21 cellular contexts compared by ENCODE assay signal in the genomic region with DNA sequence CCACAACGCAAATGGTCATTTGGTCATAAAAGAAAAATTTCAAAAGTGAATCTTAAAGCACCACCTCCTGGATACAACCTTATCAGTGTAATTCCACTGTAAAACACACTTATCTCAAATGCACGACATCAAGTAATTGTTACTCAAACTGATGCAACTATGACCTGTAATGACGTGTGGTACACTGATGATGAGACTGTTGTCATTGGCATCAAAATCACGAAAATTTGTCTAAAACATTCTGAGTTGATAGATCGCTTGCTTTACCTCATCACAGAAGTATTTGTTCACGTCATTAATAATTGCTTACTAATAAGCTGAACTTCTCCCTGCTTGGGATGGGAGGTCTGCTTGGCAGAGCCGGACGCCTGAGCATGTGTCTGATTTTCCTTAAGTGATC.
DNase-seq lines count a peak whose midpoint lies in the region; FAIRE-seq and TF ChIP-seq lines count a peak whose summit lies in the region.
"Had no signal": no experiment of that assay in that cellular context is flagged by ENCODE, and none has a peak within 500 bp of the region (broad histone marks: within the 10 kb centered on the region; RNA-seq: fewer than 3 reads in every experiment).

No MANE protein-coding gene starts in this region.

- no peak for DNase-seq in HTR-8/SVneo (ENCODE audit: insufficient read length, low spot score)
- DNase-seq in astrocyte (ENCODE audit: low read depth), result peak; percentile 52
- peak; percentile 40 to 56 for DNase-seq in fibroblast of lung (ENCODE audit: low read depth in 2 of 2)
- DNase-seq in trophoblast cell, result peak; percentile 21 to 80
- no peak for DNase-seq in erythroblast (lab: John Stamatoyannopoulos, UW)
- no peak for DNase-seq in neural progenitor cell (ENCODE audit: low spot score)
- no peak for DNase-seq in NCI-H1417 treated with DMSO at 0.1 percent for 48 hours (lab: John Stamatoyannopoulos, UW)
- DNase-seq: EL, GF-D8, KG1, NCI-H1092, NCI-H146, NCI-H2029 treated with DMSO at 0.1 percent for 48 hours, NCI-H345, NCI-H524 treated with DMSO at 0.1 percent for 48 hours, NCI-H82 had no signal

- H3K79me2 ChIP-seq in astrocyte (ENCODE audit: insufficient read depth, low read length) (no peaks in the 10 kb centered on the region), fibroblast of lung (ENCODE audit: control insufficient read depth, insufficient read depth, low read length) (no peaks in the 10 kb centered on the region), trophoblast cell (ENCODE audit: control insufficient read depth, insufficient read depth, low read length, poor library complexity) (no peaks in the 10 kb centered on the region), neural progenitor cell (ENCODE audit: low read depth) (no peaks in the 10 kb centered on the region)

- no peak for TF ChIP-seq POLR2A in erythroblast (IDR thresholded peaks at IDR 0.05; ENCODE audit: low read length)

- H3K9me3 Mint-ChIP-seq in astrocyte (ENCODE audit: unreplicated experiment), result peaks cover 6% of the 10 kb centered on the region
- peaks cover 7% of the 10 kb centered on the region for H3K9me3 Mint-ChIP-seq in neural progenitor cell

- H3K36me3 Mint-ChIP-seq in astrocyte (ENCODE audit: low read depth, unreplicated experiment), result no peaks in the 10 kb centered on the region
- no peaks in the 10 kb centered on the region for H3K36me3 Mint-ChIP-seq in neural progenitor cell
- H3K36me3 Mint-ChIP-seq: CD14-positive monocyte had no signal

- no peaks in the 10 kb centered on the region for H4K20me1 ChIP-seq in astrocyte (ENCODE audit: insufficient read depth, low read length)
- H4K20me1 ChIP-seq in fibroblast of lung (ENCODE audit: control insufficient read depth, extremely low read depth, insufficient read depth, low read length), result no peaks in the 10 kb centered on the region
- no peaks in the 10 kb centered on the region for H4K20me1 ChIP-seq in neural progenitor cell (ENCODE audit: low read depth)

- no peaks in the 10 kb centered on the region for H3K4me1 ChIP-seq in astrocyte (ENCODE audit: insufficient read depth, low read length)
- H3K4me1 ChIP-seq in fibroblast of lung (ENCODE audit: control insufficient read depth, extremely low read depth, insufficient read depth, low read length), result no peaks in the 10 kb centered on the region
- H3K4me1 ChIP-seq in trophoblast cell (ENCODE audit: control insufficient read depth in 1 of 2, insufficient read depth in 2 of 2, low read length in 2 of 2), result peaks cover 0 to 2% of the 10 kb centered on the region in 2 experiments
- peaks cover 10% of the 10 kb centered on the region for H3K4me1 ChIP-seq in neural progenitor cell
- H3K4me1 ChIP-seq: SJSA1 had no signal

- H3K9ac ChIP-seq in astrocyte (ENCODE audit: low read length), result no peak overlapping the region
- H3K9ac ChIP-seq in fibroblast of lung (ENCODE audit: insufficient read depth, low read length), result no peak overlapping the region
- no peak overlapping the region for H3K9ac ChIP-seq in trophoblast cell (ENCODE audit: low read length)
- no peak overlapping the region for H3K9ac ChIP-seq in neural progenitor cell

- no peak overlapping the region for H4K12ac ChIP-seq in trophoblast cell (ENCODE audit: low read depth, low read length)

- H3K23ac ChIP-seq in trophoblast cell (ENCODE audit: low read length), result no peak overlapping the region

- no peak overlapping the region for H3K27ac ChIP-seq in astrocyte (ENCODE audit: low read depth, low read length)
- no peak overlapping the region for H3K27ac ChIP-seq in fibroblast of lung (ENCODE audit: insufficient read depth, low read length)
- H3K27ac ChIP-seq in trophoblast cell (ENCODE audit: low read depth, low read length), result no peak overlapping the region
- no peak overlapping the region for H3K27ac ChIP-seq in neural progenitor cell
- H3K27ac ChIP-seq: SJSA1 had no signal

- H3K18ac ChIP-seq in trophoblast cell (ENCODE audit: low read length), result no peak overlapping the region

- H3K4me1 Mint-ChIP-seq in astrocyte (ENCODE audit: low read depth, unreplicated experiment), result peaks cover 9% of the 10 kb centered on the region
- H3K4me1 Mint-ChIP-seq in neural progenitor cell, result peaks cover 13% of the 10 kb centered on the region

- H3K27me3 Mint-ChIP-seq in astrocyte (ENCODE audit: low read depth, unreplicated experiment) (no peaks in the 10 kb centered on the region), neural progenitor cell (ENCODE audit: insufficient read depth, low read depth) (peaks cover 12% of the 10 kb centered on the region)

- no peak overlapping the region for H2BK12ac ChIP-seq in trophoblast cell (ENCODE audit: low read length)

- H2AFZ ChIP-seq in astrocyte (ENCODE audit: low read depth, low read length) (no peak overlapping the region), fibroblast of lung (ENCODE audit: low read length) (no peak overlapping the region), trophoblast cell (ENCODE audit: insufficient read depth, low read length, poor library complexity) (no peak overlapping the region), neural progenitor cell (replicated peaks) (no peak overlapping the region)

- H2AK5ac ChIP-seq in trophoblast cell (ENCODE audit: low read length), result no peak overlapping the region

- H2BK120ac ChIP-seq in trophoblast cell (ENCODE audit: insufficient read depth, low read length, poor library complexity), result no peak overlapping the region

- H3K4me2 ChIP-seq in astrocyte (ENCODE audit: low read length) (no peak overlapping the region), fibroblast of lung (ENCODE audit: extremely low read depth, insufficient read depth, low read length) (no peak overlapping the region), trophoblast cell (ENCODE audit: low read length) (no peak overlapping the region), neural progenitor cell (no peak overlapping the region)

- H3K4me3 ChIP-seq in astrocyte (ENCODE audit: insufficient read depth, low read depth, low read length), result no peak overlapping the region
- H3K4me3 ChIP-seq in fibroblast of lung (replicated peaks in 1 of 4; ENCODE audit: control extremely low read depth in 1 of 4, insufficient read depth in 1 of 4, low read depth in 3 of 4, low read length in 4 of 4), result no peak overlapping the region
- H3K4me3 ChIP-seq in trophoblast cell (ENCODE audit: low read depth, low read length), result no peak overlapping the region
- no peak overlapping the region for H3K4me3 ChIP-seq in neural progenitor cell
- H3K4me3 ChIP-seq: SJSA1 had no signal

- no peaks in the 10 kb centered on the region for H3K79me1 ChIP-seq in trophoblast cell (ENCODE audit: low read length)

- H3F3A ChIP-seq in neural progenitor cell (ENCODE audit: low read depth), result no peaks in the 10 kb centered on the region

- H3K4ac ChIP-seq in trophoblast cell (ENCODE audit: low read depth, low read length), result no peak overlapping the region

- H3K4me3 Mint-ChIP-seq in astrocyte (ENCODE audit: unreplicated experiment) (no peak overlapping the region), neural progenitor cell (no peak overlapping the region)

- H4K8ac ChIP-seq in trophoblast cell (ENCODE audit: low read depth, low read length), result no peak overlapping the region

- TF ChIP-seq CTCF in astrocyte (IDR thresholded peaks at IDR 0.05; ENCODE audit: insufficient read depth, low read depth, low read length) (no peak), fibroblast of lung (conservative IDR thresholded peaks at IDR 0.05 in 1 of 2, IDR thresholded peaks at IDR 0.05 in 1 of 2; ENCODE audit: low read depth in 1 of 2, low read length in 2 of 2) (no peak), neural progenitor cell (IDR thresholded peaks at IDR 0.05) (no peak)

- no peak overlapping the region for H4K91ac ChIP-seq in trophoblast cell (ENCODE audit: low read depth, low read length)

- H3K9me3 ChIP-seq in astrocyte (ENCODE audit: insufficient read depth, low read depth, low read length) (no peaks in the 10 kb centered on the region), fibroblast of lung (ENCODE audit: control insufficient read depth, insufficient read depth, low read depth, low read length) (no peaks in the 10 kb centered on the region), trophoblast cell (ENCODE audit: insufficient read depth, low read depth, low read length) (no peaks in the 10 kb centered on the region), neural progenitor cell (ENCODE audit: low read depth) (no peaks in the 10 kb centered on the region)
- H3K9me3 ChIP-seq: SJSA1 had no signal

- no peak overlapping the region for H3K14ac ChIP-seq in trophoblast cell (ENCODE audit: low read length)

- no CpG with 5 or more reads among the region's 8 CpGs for whole genome bisulfite sequencing in trophoblast cell (ENCODE audit: extremely low coverage, insufficient coverage, insufficient read length)

- no peaks in the 10 kb centered on the region for H3K36me3 ChIP-seq in astrocyte (ENCODE audit: insufficient read depth, low read length)
- no peaks in the 10 kb centered on the region for H3K36me3 ChIP-seq in fibroblast of lung (ENCODE audit: control insufficient read depth, insufficient read depth, low read length)
- H3K36me3 ChIP-seq in trophoblast cell (ENCODE audit: control insufficient read depth in 1 of 2, insufficient read depth in 2 of 2, low read length in 2 of 2), result no peaks in the 10 kb centered on the region
- H3K36me3 ChIP-seq in neural progenitor cell, result no peaks in the 10 kb centered on the region
- H3K36me3 ChIP-seq: SJSA1 had no signal

- H3K27ac Mint-ChIP-seq in astrocyte (ENCODE audit: unreplicated experiment) (no peak overlapping the region), neural progenitor cell (no peak overlapping the region)

- FAIRE-seq in HTR-8/SVneo (lab: Jason Lieb, UNC) (peak; percentile 58), astrocyte (lab: Jason Lieb, UNC) (no peak)
- FAIRE-seq: A204.1, D721Med, H54 had no signal

- H3K27me3 ChIP-seq in astrocyte (ENCODE audit: insufficient read depth, low read length), result no peaks in the 10 kb centered on the region
- no peaks in the 10 kb centered on the region for H3K27me3 ChIP-seq in fibroblast of lung (ENCODE audit: control insufficient read depth, insufficient read depth, low read length)
- H3K27me3 ChIP-seq in trophoblast cell (ENCODE audit: insufficient read depth, low read length), result no peaks in the 10 kb centered on the region
- no peaks in the 10 kb centered on the region for H3K27me3 ChIP-seq in neural progenitor cell
- H3K27me3 ChIP-seq: SJSA1 had no signal

- no peak overlapping the region for H2BK5ac ChIP-seq in trophoblast cell (ENCODE audit: low read depth, low read length, poor library complexity)

Comparison
In these comparisons a context has a peak if more than half of its experiments do, and no peak if none do; other contexts are left out.
1. DNase-seq: peak in astrocyte (single experiment), fibroblast of lung (2 of 2) and trophoblast cell (2 of 2); none in HTR-8/SVneo (single experiment), erythroblast (0 of 2), neural progenitor cell (single experiment) and NCI-H1417 treated with DMSO at 0.1 percent for 48 hours (single experiment).